ENCODE assay signal across 1 cellular context in genomic region chr16:75090900-75091299, GRCh38. TPM values are rescaled to one million over a fixed set of nuclear protein-coding genes. Genes with fewer than 3 reads are reported as not detected.
"Had no signal": no experiment of that assay in that cellular context is flagged by ENCODE, and none has a peak within 500 bp of the region (broad histone marks: within the 10 kb centered on the region; RNA-seq: fewer than 3 reads in every experiment).

No MANE protein-coding gene starts in this region.

RNA-seq across cellular contexts. Expression of gene LDHD, which starts 25.7 kb away (rescaled TPM):
- total RNA-seq: kidney epithelial cell had no signal
